25 cellular contexts compared by ENCODE assay signal in the genomic region with DNA sequence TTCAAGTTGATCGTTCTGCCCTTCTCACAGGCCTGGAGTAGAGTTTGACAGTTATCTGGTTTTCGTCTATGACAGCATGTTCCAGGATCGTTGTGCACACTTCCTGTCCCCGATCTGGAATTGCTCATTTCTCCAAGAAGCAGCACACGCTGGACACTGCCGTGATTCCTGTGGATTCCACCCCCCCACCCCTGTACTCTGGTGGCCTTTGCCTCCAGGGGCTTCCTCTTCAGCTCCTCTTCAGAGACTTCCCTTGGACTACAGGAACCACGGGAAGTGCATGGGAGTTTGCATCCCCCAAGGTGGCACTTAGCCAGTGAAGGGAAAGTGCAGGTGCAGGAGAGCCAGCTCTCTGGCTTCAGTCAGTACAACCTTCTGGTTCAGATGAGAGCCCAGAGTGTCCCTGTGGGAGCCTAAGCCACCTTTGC.
A peak's percentile ranks its signal among the peaks of the same experiment; 100 is the strongest.
DNase-seq lines count a peak whose midpoint lies in the region; ATAC-seq and TF ChIP-seq lines count a peak whose summit lies in the region.
"Had no signal": no experiment of that assay in that cellular context is flagged by ENCODE, and none has a peak within 500 bp of the region (broad histone marks: within the 10 kb centered on the region; RNA-seq: fewer than 3 reads in every experiment).

No MANE protein-coding gene starts in this region.

- no peak for TF ChIP-seq POLR2A in testis (IDR thresholded peaks at IDR 0.05)

- intact Hi-C loops in testis (cut with DNase I; ENCODE audit: low total_unique reads), result no loop called here

- H3K36me3 ChIP-seq in testis (ENCODE audit: low read depth, missing control alignments), result no peaks in the 10 kb centered on the region
- H3K36me3 ChIP-seq: brain microvascular endothelial cell, MG63 had no signal

- no peaks in the 10 kb centered on the region for H3K4me1 Mint-ChIP-seq in activated CD8-positive, alpha-beta memory T cell treated with anti-CD3 and anti-CD28 coated beads, Interleukin-2, amount 10 ng/mL, durations not matched to agents 7 days and 5 days
- no peaks in the 10 kb centered on the region for H3K4me1 Mint-ChIP-seq in chondrocyte (ENCODE audit: low read depth)
- H3K4me1 Mint-ChIP-seq: B cell; mesothelial cell of epicardium; naive thymus-derived CD4-positive, alpha-beta T cell had no signal

- TF ChIP-seq CTCF in chondrocyte (IDR thresholded peaks at IDR 0.05) (no peak), testis (IDR thresholded peaks at IDR 0.05) (no peak)

- H3K27me3 Mint-ChIP-seq in activated CD8-positive, alpha-beta memory T cell treated with anti-CD3 and anti-CD28 coated beads, Interleukin-2, amount 10 ng/mL, durations not matched to agents 7 days and 5 days, result peaks cover 9% of the 10 kb centered on the region
- H3K27me3 Mint-ChIP-seq in chondrocyte (ENCODE audit: low read depth), result peaks cover 4% of the 10 kb centered on the region

- no peak overlapping the region for H3K27ac Mint-ChIP-seq in activated CD8-positive, alpha-beta memory T cell treated with anti-CD3 and anti-CD28 coated beads, Interleukin-2, amount 10 ng/mL, durations not matched to agents 7 days and 5 days
- H3K27ac Mint-ChIP-seq in chondrocyte (ENCODE audit: unreplicated experiment), result no peak overlapping the region
- H3K27ac Mint-ChIP-seq: activated CD8-positive, alpha-beta T cell treated with anti-CD3 and anti-CD28 coated beads for 36 hours; activated naive CD4-positive, alpha-beta T cell treated with anti-CD3 and anti-CD28 coated beads for 36 hours; B cell; mesothelial cell of epicardium; naive thymus-derived CD4-positive, alpha-beta T cell had no signal

- no peak for ATAC-seq in activated CD8-positive, alpha-beta memory T cell treated with anti-CD3 and anti-CD28 coated beads, Interleukin-2, amount 10 ng/mL, durations not matched to agents 7 days and 5 days
- ATAC-seq: activated CD8-positive, alpha-beta T cell treated with anti-CD3 and anti-CD28 coated beads for 36 hours; activated T-cell treated with anti-CD3 and anti-CD28 coated beads, Interleukin-2, amount 50 U/mL, for 4 hours; naive thymus-derived CD4-positive, alpha-beta T cell had no signal

- DNase-seq in activated CD8-positive, alpha-beta memory T cell treated with anti-CD3 and anti-CD28 coated beads, Interleukin-2, amount 10 ng/mL, durations not matched to agents 7 days and 5 days, result peak; percentile 33
- no peak for DNase-seq in activated CD8-positive, alpha-beta memory T cell treated with anti-CD3 and anti-CD28 coated beads, Interleukin-2, amount 50 U/mL, for 4 hours
- peak; percentile 22 for DNase-seq in chondrocyte (ENCODE audit: low spot score)
- DNase-seq in islet precursor cell, result peak; percentile 84
- DNase-seq in testis, result peak; percentile 5
- DNase-seq in Kasumi-1 (lab: John Stamatoyannopoulos, UW), result no peak
- no peak for DNase-seq in stimulated activated CD4-positive, alpha-beta T cell treated with anti-CD3 and anti-CD28 coated beads, Interleukin-1b, Interleukin-23, amount 100 ng/mL, for 48 hours
- DNase-seq in NCI-H524 treated with DMSO at 0.1 percent for 48 hours (lab: John Stamatoyannopoulos, UW), result no peak
- DNase-seq: activated CD4-positive, CD25-positive, alpha-beta regulatory T cell; activated CD8-positive, alpha-beta T cell treated with anti-CD3 and anti-CD28 coated beads for 36 hours; activated naive CD4-positive, alpha-beta T cell treated with anti-CD3 and anti-CD28 coated beads for 36 hours; activated T-cell treated with anti-CD3 and anti-CD28 coated beads, Interleukin-2, amount 50 U/mL, for 4 hours; brain microvascular endothelial cell; dermis blood vessel endothelial cell; kidney glomerular epithelial cell; MG63; naive thymus-derived CD4-positive, alpha-beta T cell; NCI-H1436 treated with DMSO at 0.1 percent for 48 hours; NK-92 treated with Interleukin-12 subunit alpha and Interleukin-12 subunit beta, amount 100 ng/mL, for 24 hours; nucleus accumbens; substantia nigra; T-helper 9 cell had no signal

- no peak overlapping the region for H3K4me3 ChIP-seq in testis
- H3K4me3 ChIP-seq: MG63, smooth muscle cell had no signal

- CTCF ChIA-PET in activated CD8-positive, alpha-beta memory T cell treated with anti-CD3 and anti-CD28 coated beads, Interleukin-2, amount 10 ng/mL, durations not matched to agents 7 days and 5 days (lab: Charles Lee), result no interaction called here

- 38 to 45% methylated on average over 7 of the region's 7 CpGs for WGBS in testis, 2 donors

- no peak overlapping the region for H3K4me3 Mint-ChIP-seq in activated CD8-positive, alpha-beta memory T cell treated with anti-CD3 and anti-CD28 coated beads, Interleukin-2, amount 10 ng/mL, durations not matched to agents 7 days and 5 days
- no peak overlapping the region for H3K4me3 Mint-ChIP-seq in chondrocyte (ENCODE audit: unreplicated experiment)
- H3K4me3 Mint-ChIP-seq: activated CD8-positive, alpha-beta T cell treated with anti-CD3 and anti-CD28 coated beads for 36 hours; activated naive CD4-positive, alpha-beta T cell treated with anti-CD3 and anti-CD28 coated beads for 36 hours; activated T-cell treated with anti-CD3 and anti-CD28 coated beads, Interleukin-2, amount 50 U/mL, for 4 hours; B cell; mesothelial cell of epicardium; naive thymus-derived CD4-positive, alpha-beta T cell had no signal

- H3K27ac ChIP-seq in testis, result no peak overlapping the region
- H3K27ac ChIP-seq: brain microvascular endothelial cell had no signal

- no peaks in the 10 kb centered on the region for H3K36me3 Mint-ChIP-seq in activated CD8-positive, alpha-beta memory T cell treated with anti-CD3 and anti-CD28 coated beads, Interleukin-2, amount 10 ng/mL, durations not matched to agents 7 days and 5 days
- no peaks in the 10 kb centered on the region for H3K36me3 Mint-ChIP-seq in chondrocyte (ENCODE audit: low read depth)
- H3K36me3 Mint-ChIP-seq: mesothelial cell of epicardium had no signal

- H3K27me3 ChIP-seq in testis, result no peaks in the 10 kb centered on the region
- H3K27me3 ChIP-seq: brain microvascular endothelial cell had no signal

- H3K9me3 Mint-ChIP-seq in activated CD8-positive, alpha-beta memory T cell treated with anti-CD3 and anti-CD28 coated beads, Interleukin-2, amount 10 ng/mL, durations not matched to agents 7 days and 5 days (ENCODE audit: low read depth), result no peaks in the 10 kb centered on the region
- H3K9me3 Mint-ChIP-seq in chondrocyte (ENCODE audit: low read depth), result peaks cover under 1% of the 10 kb centered on the region
- H3K9me3 Mint-ChIP-seq: activated CD8-positive, alpha-beta T cell treated with anti-CD3 and anti-CD28 coated beads for 36 hours; activated naive CD4-positive, alpha-beta T cell treated with anti-CD3 and anti-CD28 coated beads for 36 hours; activated T-cell treated with anti-CD3 and anti-CD28 coated beads, Interleukin-2, amount 50 U/mL, for 4 hours had no signal

- H3K9me3 ChIP-seq in testis, result no peaks in the 10 kb centered on the region
- H3K9me3 ChIP-seq: MG63 had no signal

- H3K4me1 ChIP-seq in testis, result no peaks in the 10 kb centered on the region

Comparison
In these comparisons a context has a peak if more than half of its experiments do, and no peak if none do; other contexts are left out.
1. DNase-seq: peak in activated CD8-positive, alpha-beta memory T cell treated with anti-CD3 and anti-CD28 coated beads, Interleukin-2, amount 10 ng/mL, durations not matched to agents 7 days and 5 days (single experiment), chondrocyte (single experiment), islet precursor cell (single experiment) and testis (single experiment); none in activated CD8-positive, alpha-beta memory T cell treated with anti-CD3 and anti-CD28 coated beads, Interleukin-2, amount 50 U/mL, for 4 hours (single experiment), Kasumi-1 (0 of 2), stimulated activated CD4-positive, alpha-beta T cell treated with anti-CD3 and anti-CD28 coated beads, Interleukin-1b, Interleukin-23, amount 100 ng/mL, for 48 hours (single experiment) and NCI-H524 treated with DMSO at 0.1 percent for 48 hours (single experiment).